1 cellular context compared by ENCODE assay signal in the genomic region with DNA sequence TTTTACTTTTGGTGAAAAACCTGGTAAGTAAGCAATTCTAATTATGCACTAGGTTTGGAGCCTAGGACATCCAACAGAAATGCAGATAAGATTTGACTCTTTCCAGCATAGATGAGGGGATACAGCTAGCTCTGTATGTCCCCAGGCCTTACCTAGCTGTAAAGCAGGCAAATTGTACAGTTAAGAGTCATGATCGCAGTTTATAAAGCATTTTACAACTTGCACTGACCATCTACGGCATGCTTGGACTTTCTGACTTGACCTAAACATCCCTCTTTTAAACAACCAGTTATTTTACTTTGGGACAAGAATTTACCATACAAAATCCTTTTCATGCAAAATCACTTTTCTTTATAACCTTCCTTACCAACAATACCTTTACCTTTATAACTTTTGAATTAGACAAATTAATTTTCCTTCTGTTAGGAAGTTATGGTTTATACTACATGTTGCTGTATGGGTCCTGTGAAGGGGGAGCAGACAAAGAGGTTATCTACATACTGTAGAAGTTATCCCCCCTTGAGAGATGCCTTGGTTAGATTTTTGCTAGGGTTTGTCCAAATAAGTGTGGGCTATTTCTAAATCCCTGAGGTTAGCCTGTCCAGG.
TF ChIP-seq lines count a peak whose summit lies in the region.

No MANE protein-coding gene starts in this region.

TF ChIP-seq in GM23338, 12 proteins besides CTCF, POLR2A, EP300 and RAD21:
- TF ChIP-seq EZH2phosphoT487 (IDR thresholded peaks at IDR 0.05; ENCODE audit: unreplicated experiment): no peak
- peak; percentile 61; the same call in 1 of the 2 replicates for TF ChIP-seq ZNF114 (CRISPR knock-in tag; IDR thresholded peaks at IDR 0.05)
- TF ChIP-seq, protein P1, sequence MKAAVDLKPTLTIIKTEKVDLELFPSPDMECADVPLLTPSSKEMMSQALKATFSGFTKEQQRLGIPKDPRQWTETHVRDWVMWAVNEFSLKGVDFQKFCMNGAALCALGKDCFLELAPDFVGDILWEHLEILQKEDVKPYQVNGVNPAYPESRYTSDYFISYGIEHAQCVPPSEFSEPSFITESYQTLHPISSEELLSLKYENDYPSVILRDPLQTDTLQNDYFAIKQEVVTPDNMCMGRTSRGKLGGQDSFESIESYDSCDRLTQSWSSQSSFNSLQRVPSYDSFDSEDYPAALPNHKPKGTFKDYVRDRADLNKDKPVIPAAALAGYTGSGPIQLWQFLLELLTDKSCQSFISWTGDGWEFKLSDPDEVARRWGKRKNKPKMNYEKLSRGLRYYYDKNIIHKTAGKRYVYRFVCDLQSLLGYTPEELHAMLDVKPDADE (IDR thresholded peaks at IDR 0.05): no peak
- no peak for TF ChIP-seq CREB1 (CRISPR knock-in tag; IDR thresholded peaks at IDR 0.05; ENCODE audit: low read depth)
- TF ChIP-seq REST (IDR thresholded peaks at IDR 0.05; ENCODE audit: unreplicated experiment): no peak
- TF ChIP-seq ZNF331 (CRISPR knock-in tag; IDR thresholded peaks at IDR 0.05; ENCODE audit: low read depth): no peak
- TF ChIP-seq, protein P2, sequence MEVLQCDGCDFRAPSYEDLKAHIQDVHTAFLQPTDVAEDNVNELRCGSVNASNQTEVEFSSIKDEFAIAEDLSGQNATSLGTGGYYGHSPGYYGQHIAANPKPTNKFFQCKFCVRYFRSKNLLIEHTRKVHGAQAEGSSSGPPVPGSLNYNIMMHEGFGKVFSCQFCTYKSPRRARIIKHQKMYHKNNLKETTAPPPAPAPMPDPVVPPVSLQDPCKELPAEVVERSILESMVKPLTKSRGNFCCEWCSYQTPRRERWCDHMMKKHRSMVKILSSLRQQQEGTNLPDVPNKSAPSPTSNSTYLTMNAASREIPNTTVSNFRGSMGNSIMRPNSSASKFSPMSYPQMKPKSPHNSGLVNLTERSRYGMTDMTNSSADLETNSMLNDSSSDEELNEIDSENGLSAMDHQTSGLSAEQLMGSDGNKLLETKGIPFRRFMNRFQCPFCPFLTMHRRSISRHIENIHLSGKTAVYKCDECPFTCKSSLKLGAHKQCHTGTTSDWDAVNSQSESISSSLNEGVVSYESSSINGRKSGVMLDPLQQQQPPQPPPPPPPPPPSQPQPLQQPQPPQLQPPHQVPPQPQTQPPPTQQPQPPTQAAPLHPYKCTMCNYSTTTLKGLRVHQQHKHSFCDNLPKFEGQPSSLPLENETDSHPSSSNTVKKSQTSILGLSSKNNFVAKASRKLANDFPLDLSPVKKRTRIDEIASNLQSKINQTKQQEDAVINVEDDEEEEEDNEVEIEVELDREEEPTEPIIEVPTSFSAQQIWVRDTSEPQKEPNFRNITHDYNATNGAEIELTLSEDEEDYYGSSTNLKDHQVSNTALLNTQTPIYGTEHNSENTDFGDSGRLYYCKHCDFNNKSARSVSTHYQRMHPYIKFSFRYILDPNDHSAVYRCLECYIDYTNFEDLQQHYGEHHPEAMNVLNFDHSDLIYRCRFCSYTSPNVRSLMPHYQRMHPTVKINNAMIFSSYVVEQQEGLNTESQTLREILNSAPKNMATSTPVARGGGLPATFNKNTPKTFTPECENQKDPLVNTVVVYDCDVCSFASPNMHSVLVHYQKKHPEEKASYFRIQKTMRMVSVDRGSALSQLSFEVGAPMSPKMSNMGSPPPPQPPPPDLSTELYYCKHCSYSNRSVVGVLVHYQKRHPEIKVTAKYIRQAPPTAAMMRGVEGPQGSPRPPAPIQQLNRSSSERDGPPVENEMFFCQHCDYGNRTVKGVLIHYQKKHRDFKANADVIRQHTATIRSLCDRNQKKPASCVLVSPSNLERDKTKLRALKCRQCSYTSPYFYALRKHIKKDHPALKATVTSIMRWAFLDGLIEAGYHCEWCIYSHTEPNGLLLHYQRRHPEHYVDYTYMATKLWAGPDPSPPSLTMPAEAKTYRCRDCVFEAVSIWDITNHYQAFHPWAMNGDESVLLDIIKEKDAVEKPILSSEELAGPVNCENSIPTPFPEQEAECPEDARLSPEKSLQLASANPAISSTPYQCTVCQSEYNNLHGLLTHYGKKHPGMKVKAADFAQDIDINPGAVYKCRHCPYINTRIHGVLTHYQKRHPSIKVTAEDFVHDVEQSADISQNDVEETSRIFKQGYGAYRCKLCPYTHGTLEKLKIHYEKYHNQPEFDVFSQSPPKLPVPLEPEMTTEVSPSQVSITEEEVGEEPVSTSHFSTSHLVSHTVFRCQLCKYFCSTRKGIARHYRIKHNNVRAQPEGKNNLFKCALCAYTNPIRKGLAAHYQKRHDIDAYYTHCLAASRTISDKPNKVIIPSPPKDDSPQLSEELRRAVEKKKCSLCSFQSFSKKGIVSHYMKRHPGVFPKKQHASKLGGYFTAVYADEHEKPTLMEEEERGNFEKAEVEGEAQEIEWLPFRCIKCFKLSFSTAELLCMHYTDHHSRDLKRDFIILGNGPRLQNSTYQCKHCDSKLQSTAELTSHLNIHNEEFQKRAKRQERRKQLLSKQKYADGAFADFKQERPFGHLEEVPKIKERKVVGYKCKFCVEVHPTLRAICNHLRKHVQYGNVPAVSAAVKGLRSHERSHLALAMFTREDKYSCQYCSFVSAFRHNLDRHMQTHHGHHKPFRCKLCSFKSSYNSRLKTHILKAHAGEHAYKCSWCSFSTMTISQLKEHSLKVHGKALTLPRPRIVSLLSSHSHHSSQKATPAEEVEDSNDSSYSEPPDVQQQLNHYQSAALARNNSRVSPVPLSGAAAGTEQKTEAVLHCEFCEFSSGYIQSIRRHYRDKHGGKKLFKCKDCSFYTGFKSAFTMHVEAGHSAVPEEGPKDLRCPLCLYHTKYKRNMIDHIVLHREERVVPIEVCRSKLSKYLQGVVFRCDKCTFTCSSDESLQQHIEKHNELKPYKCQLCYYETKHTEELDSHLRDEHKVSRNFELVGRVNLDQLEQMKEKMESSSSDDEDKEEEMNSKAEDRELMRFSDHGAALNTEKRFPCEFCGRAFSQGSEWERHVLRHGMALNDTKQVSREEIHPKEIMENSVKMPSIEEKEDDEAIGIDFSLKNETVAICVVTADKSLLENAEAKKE (CRISPR knock-in tag; IDR thresholded peaks at IDR 0.05): no peak
